9 cellular contexts compared by ENCODE assay signal in the genomic region with DNA sequence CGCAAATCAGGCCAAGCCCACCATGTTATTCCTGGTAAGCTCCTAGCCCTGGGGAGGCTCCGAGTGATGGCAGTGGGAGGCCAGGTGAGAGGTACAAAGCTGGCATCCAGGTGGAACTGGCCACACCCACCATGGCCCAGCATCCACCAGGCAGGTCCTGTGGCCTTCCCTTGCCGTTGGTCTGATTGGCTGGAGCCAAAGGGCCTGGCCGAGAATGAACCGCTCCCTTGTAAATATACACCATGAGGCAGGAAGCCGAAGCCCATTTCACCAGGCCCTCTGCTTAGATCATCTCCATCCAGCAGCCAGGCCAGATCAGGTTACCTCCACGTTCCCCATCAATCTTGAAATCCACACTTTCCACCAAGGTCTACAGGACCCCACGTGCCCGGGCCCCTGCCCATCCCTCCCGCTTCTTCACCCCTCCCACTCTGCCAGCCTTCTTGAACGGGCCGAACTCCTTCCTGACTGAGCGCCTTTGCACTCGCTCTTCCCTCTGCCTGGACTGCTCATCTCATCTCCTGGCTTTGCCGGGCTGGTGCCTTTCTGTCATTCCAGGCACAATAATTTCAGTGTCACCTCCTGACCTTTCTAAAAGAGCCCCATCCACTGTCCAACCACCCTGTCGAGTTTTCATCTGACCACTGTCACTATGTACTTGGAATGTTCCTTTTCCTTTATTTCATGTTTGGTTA. TPM values are rescaled to one million over a fixed set of nuclear protein-coding genes. Genes with fewer than 3 reads are reported as not detected.
A peak's percentile ranks its signal among the peaks of the same experiment; 100 is the strongest.
DNase-seq lines count a peak whose midpoint lies in the region; ATAC-seq lines count a peak whose summit lies in the region.
"Had no signal": no experiment of that assay in that cellular context is flagged by ENCODE, and none has a peak within 500 bp of the region (broad histone marks: within the 10 kb centered on the region; RNA-seq: fewer than 3 reads in every experiment).

No MANE protein-coding gene starts in this region.

- H3K4me3 Mint-ChIP-seq in activated T-helper 2 cell treated with anti-CD3 and anti-CD28 coated beads, Interferon-gamma antibody, Interleukin-2, Interleukin-4, amounts not matched to agents 10 μg/mL and 5 μg/mL and 100 μg/mL, durations not matched to agents 14 hours and 24 hours and 36 hours (ENCODE audit: low read depth), result no peak overlapping the region
- peak overlapping the region in 1 of 10 donors; percentile 62 for H3K4me3 Mint-ChIP-seq in naive thymus-derived CD8-positive, alpha-beta T cell
- H3K4me3 Mint-ChIP-seq: neural crest cell had no signal

- POLR2A ChIA-PET in naive thymus-derived CD8-positive, alpha-beta T cell (lab: Charles Lee), result no interaction called here

- peak; percentile 48 for DNase-seq in activated CD4-positive, alpha-beta T cell treated with anti-CD3 and anti-CD28 coated beads for 48 hours
- DNase-seq in activated CD4-positive, alpha-beta T cell treated with anti-CD3 and anti-CD28 coated beads for 1 hour, result no peak
- peak; percentile 10 for DNase-seq in NCI-H187 treated with DMSO at 0.1 percent for 48 hours (lab: John Stamatoyannopoulos, UW)
- DNase-seq in activated T-helper 2 cell treated with anti-CD3 and anti-CD28 coated beads, Interferon-gamma antibody, Interleukin-2, Interleukin-4, amounts not matched to agents 10 μg/mL and 5 μg/mL and 100 μg/mL, durations not matched to agents 14 hours and 24 hours and 36 hours (ENCODE audit: low spot score), result no peak
- DNase-seq in naive thymus-derived CD8-positive, alpha-beta T cell, result no peak
- no peak for DNase-seq in NOMO-1 treated with DMSO at 0.1 percent for 48 hours (lab: John Stamatoyannopoulos, UW; ENCODE audit: unreplicated experiment)

- peak overlapping the region; percentile 81 for H3K27ac Mint-ChIP-seq in activated T-helper 2 cell treated with anti-CD3 and anti-CD28 coated beads, Interferon-gamma antibody, Interleukin-2, Interleukin-4, amounts not matched to agents 10 μg/mL and 5 μg/mL and 100 μg/mL, durations not matched to agents 14 hours and 24 hours and 36 hours
- peak overlapping the region in 8 of 10 donors; percentile 12 to 96 (median 41) for H3K27ac Mint-ChIP-seq in naive thymus-derived CD8-positive, alpha-beta T cell

- no peaks in the 10 kb centered on the region for H3K27me3 Mint-ChIP-seq in activated T-helper 2 cell treated with anti-CD3 and anti-CD28 coated beads, Interferon-gamma antibody, Interleukin-2, Interleukin-4, amounts not matched to agents 10 μg/mL and 5 μg/mL and 100 μg/mL, durations not matched to agents 14 hours and 24 hours and 36 hours (ENCODE audit: low read depth)
- no peaks in the 10 kb centered on the region for H3K27me3 Mint-ChIP-seq in naive thymus-derived CD8-positive, alpha-beta T cell

- no peak for ATAC-seq in naive thymus-derived CD8-positive, alpha-beta T cell
- ATAC-seq in GM21423 (IDR thresholded peaks at IDR 0.05; ENCODE audit: unreplicated experiment) (no peak), GM21515 (IDR thresholded peaks at IDR 0.05; ENCODE audit: unreplicated experiment) (no peak)

- peaks cover 49% of the 10 kb centered on the region for H3K4me1 Mint-ChIP-seq in activated T-helper 2 cell treated with anti-CD3 and anti-CD28 coated beads, Interferon-gamma antibody, Interleukin-2, Interleukin-4, amounts not matched to agents 10 μg/mL and 5 μg/mL and 100 μg/mL, durations not matched to agents 14 hours and 24 hours and 36 hours (ENCODE audit: low read depth)
- peaks cover 23 to 41% (median 39%) of the 10 kb centered on the region in 4 donors for H3K4me1 Mint-ChIP-seq in naive thymus-derived CD8-positive, alpha-beta T cell
- H3K4me1 Mint-ChIP-seq: neural crest cell had no signal

- intact Hi-C loops in activated T-helper 2 cell treated with anti-CD3 and anti-CD28 coated beads, Interferon-gamma antibody, Interleukin-2, Interleukin-4, amounts not matched to agents 10 μg/mL and 5 μg/mL and 100 μg/mL, durations not matched to agents 14 hours and 24 hours and 36 hours (cut with micrococcal nuclease), result loop anchor here (10.0 kb wide), 2 partner anchors 375 to 545 kb away; a partner anchor contains a TSS

- no peaks in the 10 kb centered on the region for H3K9me3 Mint-ChIP-seq in activated T-helper 2 cell treated with anti-CD3 and anti-CD28 coated beads, Interferon-gamma antibody, Interleukin-2, Interleukin-4, amounts not matched to agents 10 μg/mL and 5 μg/mL and 100 μg/mL, durations not matched to agents 14 hours and 24 hours and 36 hours
- H3K9me3 Mint-ChIP-seq in naive thymus-derived CD8-positive, alpha-beta T cell, result no peaks in the 10 kb centered on the region
- H3K9me3 Mint-ChIP-seq: neural crest cell had no signal

- H3K36me3 Mint-ChIP-seq in activated T-helper 2 cell treated with anti-CD3 and anti-CD28 coated beads, Interferon-gamma antibody, Interleukin-2, Interleukin-4, amounts not matched to agents 10 μg/mL and 5 μg/mL and 100 μg/mL, durations not matched to agents 14 hours and 24 hours and 36 hours (ENCODE audit: low read depth), result peaks cover 84% of the 10 kb centered on the region
- H3K36me3 Mint-ChIP-seq in naive thymus-derived CD8-positive, alpha-beta T cell, result peaks cover 0 to 16% (median 3%) of the 10 kb centered on the region in 3 donors

RNA-seq across cellular contexts. Expression of a gene that starts 5.8 kb away (rescaled TPM):
- 217 and 219 TPM in 2 replicates for total RNA-seq in activated T-helper 2 cell treated with anti-CD3 and anti-CD28 coated beads, Interferon-gamma antibody, Interleukin-2, Interleukin-4, amounts not matched to agents 10 μg/mL and 5 μg/mL and 100 μg/mL, durations not matched to agents 14 hours and 24 hours and 36 hours
- total RNA-seq in naive thymus-derived CD8-positive, alpha-beta T cell, result 10 to 100 TPM; 15.8 to 16.5 TPM
- polyA plus RNA-seq in naive thymus-derived CD8-positive, alpha-beta T cell, result 10 to 100 TPM; 13.5 to 24.0 (median 13.5) TPM

RNA-seq across cellular contexts. Expression of a gene that starts 18.9 kb away (rescaled TPM):
- total RNA-seq in activated T-helper 2 cell treated with anti-CD3 and anti-CD28 coated beads, Interferon-gamma antibody, Interleukin-2, Interleukin-4, amounts not matched to agents 10 μg/mL and 5 μg/mL and 100 μg/mL, durations not matched to agents 14 hours and 24 hours and 36 hours, result not detected in 2 replicates
- not detected for total RNA-seq in naive thymus-derived CD8-positive, alpha-beta T cell
- not detected for polyA plus RNA-seq in naive thymus-derived CD8-positive, alpha-beta T cell
- total RNA-seq: neural crest cell had no signal

RNA-seq across cellular contexts. Expression of a gene that starts 23.2 kb away (rescaled TPM):
- not detected in 2 replicates for total RNA-seq in activated T-helper 2 cell treated with anti-CD3 and anti-CD28 coated beads, Interferon-gamma antibody, Interleukin-2, Interleukin-4, amounts not matched to agents 10 μg/mL and 5 μg/mL and 100 μg/mL, durations not matched to agents 14 hours and 24 hours and 36 hours
- total RNA-seq in naive thymus-derived CD8-positive, alpha-beta T cell, result not detected
- not detected for polyA plus RNA-seq in naive thymus-derived CD8-positive, alpha-beta T cell
- total RNA-seq: neural crest cell had no signal

RNA-seq across cellular contexts. Expression of a gene that starts 26.0 kb away (rescaled TPM):
- not detected in 2 replicates for total RNA-seq in activated T-helper 2 cell treated with anti-CD3 and anti-CD28 coated beads, Interferon-gamma antibody, Interleukin-2, Interleukin-4, amounts not matched to agents 10 μg/mL and 5 μg/mL and 100 μg/mL, durations not matched to agents 14 hours and 24 hours and 36 hours
- not detected for total RNA-seq in naive thymus-derived CD8-positive, alpha-beta T cell
- not detected for polyA plus RNA-seq in naive thymus-derived CD8-positive, alpha-beta T cell
- total RNA-seq: neural crest cell had no signal

RNA-seq across cellular contexts. Expression of a gene that starts 30.9 kb away (rescaled TPM):
- not detected in 2 replicates for total RNA-seq in activated T-helper 2 cell treated with anti-CD3 and anti-CD28 coated beads, Interferon-gamma antibody, Interleukin-2, Interleukin-4, amounts not matched to agents 10 μg/mL and 5 μg/mL and 100 μg/mL, durations not matched to agents 14 hours and 24 hours and 36 hours
- total RNA-seq in naive thymus-derived CD8-positive, alpha-beta T cell, result not detected
- not detected for polyA plus RNA-seq in naive thymus-derived CD8-positive, alpha-beta T cell
- total RNA-seq: neural crest cell had no signal

Comparison
In these comparisons a context has a peak if more than half of its experiments do, and no peak if none do; other contexts are left out.
1. DNase-seq: peak in activated CD4-positive, alpha-beta T cell treated with anti-CD3 and anti-CD28 coated beads for 48 hours (single experiment) and NCI-H187 treated with DMSO at 0.1 percent for 48 hours (single experiment); none in activated CD4-positive, alpha-beta T cell treated with anti-CD3 and anti-CD28 coated beads for 1 hour (single experiment), activated T-helper 2 cell treated with anti-CD3 and anti-CD28 coated beads, Interferon-gamma antibody, Interleukin-2, Interleukin-4, amounts not matched to agents 10 μg/mL and 5 μg/mL and 100 μg/mL, durations not matched to agents 14 hours and 24 hours and 36 hours (single experiment), naive thymus-derived CD8-positive, alpha-beta T cell (0 of 10) and NOMO-1 treated with DMSO at 0.1 percent for 48 hours (single experiment).
2. RNA of a gene that starts 5.8 kb away (total RNA-seq): 217 to 219 TPM in activated T-helper 2 cell treated with anti-CD3 and anti-CD28 coated beads, Interferon-gamma antibody, Interleukin-2, Interleukin-4, amounts not matched to agents 10 μg/mL and 5 μg/mL and 100 μg/mL, durations not matched to agents 14 hours and 24 hours and 36 hours; 15.8 to 16.5 TPM in naive thymus-derived CD8-positive, alpha-beta T cell; every median in the first group is over 10 times any median in the second.